Comparison of ENCODE assay signal across 26 cellular contexts in the genomic region with DNA sequence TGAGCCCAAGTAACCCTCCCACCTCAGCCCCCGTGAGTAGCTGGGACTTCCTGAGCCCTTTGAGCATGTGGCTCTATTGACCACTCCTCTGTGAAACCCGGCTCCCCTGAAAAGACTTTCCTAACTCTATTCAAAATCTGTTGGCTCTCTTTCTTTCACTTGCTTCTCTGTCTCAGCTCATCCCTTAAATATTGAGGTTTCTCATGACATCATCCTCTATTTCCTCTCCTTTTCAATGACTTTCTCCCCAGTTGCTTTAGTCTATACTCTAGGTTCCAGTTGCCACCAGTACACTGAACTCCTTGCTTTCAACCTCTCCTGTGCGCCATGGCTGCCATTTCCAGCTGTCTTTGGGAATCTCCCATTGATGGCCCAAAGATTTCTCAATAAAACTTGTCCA.
A peak's percentile ranks its signal among the peaks of the same experiment; 100 is the strongest.
DNase-seq lines count a peak whose midpoint lies in the region; ATAC-seq and TF ChIP-seq lines count a peak whose summit lies in the region.
"Had no signal": no experiment of that assay in that cellular context is flagged by ENCODE, and none has a peak within 500 bp of the region (broad histone marks: within the 10 kb centered on the region; RNA-seq: fewer than 3 reads in every experiment).

No MANE protein-coding gene starts in this region.

- H3K9me3 ChIP-seq in CD4-positive, alpha-beta T cell (ENCODE audit: control insufficient read depth, low read length), result no peaks in the 10 kb centered on the region
- no peaks in the 10 kb centered on the region for H3K9me3 ChIP-seq in naive thymus-derived CD4-positive, alpha-beta T cell (ENCODE audit: control insufficient read depth in 2 of 3, low read length in 3 of 3)
- H3K9me3 ChIP-seq: adrenal gland, Caco-2, gastroesophageal sphincter, lower lobe of right lung, neutrophil, stomach, transverse colon had no signal

- H3K9me3 Mint-ChIP-seq in T-helper 1 cell treated with Interleukin-12 subunit alpha and Interleukin-12 subunit beta and Interleukin-4 antibody, amounts not matched to agents 30 μg/mL and 1 μg/mL, for 36 hours, result peaks cover 9% of the 10 kb centered on the region
- H3K9me3 Mint-ChIP-seq in CD4-positive, alpha-beta T cell, result no peaks in the 10 kb centered on the region
- H3K9me3 Mint-ChIP-seq in activated T-helper 1 cell treated with anti-CD3 and anti-CD28 coated beads, Interleukin-12 subunit alpha, Interleukin-12 subunit beta, Interleukin-2, Interleukin-4 antibody, amounts not matched to agents 30 ng/mL and 10 ng/mL and 1 ng/mL, durations not matched to agents 14 hours and 24 hours and 36 hours, result no peaks in the 10 kb centered on the region
- H3K9me3 Mint-ChIP-seq in naive thymus-derived CD4-positive, alpha-beta T cell, result peaks cover 0 to 9% (median 0%) of the 10 kb centered on the region in 11 donors

- H3K36me3 Mint-ChIP-seq in T-helper 1 cell treated with Interleukin-12 subunit alpha and Interleukin-12 subunit beta and Interleukin-4 antibody, amounts not matched to agents 30 μg/mL and 1 μg/mL, for 36 hours (ENCODE audit: low read depth), result peaks cover 9% of the 10 kb centered on the region
- H3K36me3 Mint-ChIP-seq in CD4-positive, alpha-beta T cell (ENCODE audit: low read depth), result no peaks in the 10 kb centered on the region
- peaks cover 8% of the 10 kb centered on the region for H3K36me3 Mint-ChIP-seq in activated T-helper 1 cell treated with anti-CD3 and anti-CD28 coated beads, Interleukin-12 subunit alpha, Interleukin-12 subunit beta, Interleukin-2, Interleukin-4 antibody, amounts not matched to agents 30 ng/mL and 10 ng/mL and 1 ng/mL, durations not matched to agents 14 hours and 24 hours and 36 hours (ENCODE audit: low read depth)
- peaks cover 0 to 18% (median 3%) of the 10 kb centered on the region in 5 donors for H3K36me3 Mint-ChIP-seq in naive thymus-derived CD4-positive, alpha-beta T cell

- ATAC-seq in CD4-positive, alpha-beta T cell (ENCODE audit: poor library complexity), result no peak
- ATAC-seq in naive thymus-derived CD4-positive, alpha-beta T cell, result no peak
- ATAC-seq in GM21786 (IDR thresholded peaks at IDR 0.05; ENCODE audit: unreplicated experiment) (no peak), GM19035 (IDR thresholded peaks at IDR 0.05; ENCODE audit: unreplicated experiment) (no peak)
- ATAC-seq: gastroesophageal sphincter, lower lobe of right lung had no signal

- H3K36me3 ChIP-seq in naive thymus-derived CD4-positive, alpha-beta T cell (ENCODE audit: control insufficient read depth in 2 of 3, insufficient read depth in 3 of 3, low read length in 3 of 3), result no peaks in the 10 kb centered on the region
- H3K36me3 ChIP-seq: adrenal gland, gastroesophageal sphincter, lower lobe of right lung, neutrophil, stomach, transverse colon had no signal

- peaks cover 9 to 54% of the 10 kb centered on the region in 2 donors for H3K4me1 ChIP-seq in naive thymus-derived CD4-positive, alpha-beta T cell (ENCODE audit: control insufficient read depth in 2 of 2, insufficient read depth in 2 of 2, low read length in 2 of 2)
- H3K4me1 ChIP-seq: Caco-2 had no signal

- no peak overlapping the region for H3K4me3 ChIP-seq in naive thymus-derived CD4-positive, alpha-beta T cell (ENCODE audit: low read length)
- H3K4me3 ChIP-seq: adrenal gland, gastroesophageal sphincter, lower lobe of right lung, stomach, transverse colon had no signal

- intact Hi-C loops in CD4-positive, alpha-beta T cell (cut with DNase I, micrococcal nuclease), result no loop called here
- intact Hi-C loops in activated T-helper 1 cell treated with anti-CD3 and anti-CD28 coated beads, Interleukin-12 subunit alpha, Interleukin-12 subunit beta, Interleukin-2, Interleukin-4 antibody, amounts not matched to agents 30 ng/mL and 10 ng/mL and 1 ng/mL, durations not matched to agents 14 hours and 24 hours and 36 hours (cut with micrococcal nuclease), result no loop called here
- intact Hi-C loops in naive thymus-derived CD4-positive, alpha-beta T cell (cut with micrococcal nuclease), result no loop called here

- CTCF ChIA-PET in CD4-positive, alpha-beta T cell (lab: Charles Lee), result no interaction called here
- CTCF ChIA-PET in naive thymus-derived CD4-positive, alpha-beta T cell (lab: Charles Lee), result interaction anchor here (0.8 kb wide), 1 partner anchor 8 kb away, joined by 3 read pairs; no protein-coding TSS in a partner anchor

- no peaks in the 10 kb centered on the region for H3K27me3 Mint-ChIP-seq in T-helper 1 cell treated with Interleukin-12 subunit alpha and Interleukin-12 subunit beta and Interleukin-4 antibody, amounts not matched to agents 30 μg/mL and 1 μg/mL, for 36 hours (ENCODE audit: low read depth)
- H3K27me3 Mint-ChIP-seq in CD4-positive, alpha-beta T cell, result no peaks in the 10 kb centered on the region
- H3K27me3 Mint-ChIP-seq in activated T-helper 1 cell treated with anti-CD3 and anti-CD28 coated beads, Interleukin-12 subunit alpha, Interleukin-12 subunit beta, Interleukin-2, Interleukin-4 antibody, amounts not matched to agents 30 ng/mL and 10 ng/mL and 1 ng/mL, durations not matched to agents 14 hours and 24 hours and 36 hours (ENCODE audit: insufficient read depth), result no peaks in the 10 kb centered on the region
- no peaks in the 10 kb centered on the region for H3K27me3 Mint-ChIP-seq in naive thymus-derived CD4-positive, alpha-beta T cell
- H3K27me3 Mint-ChIP-seq: activated CD4-positive, alpha-beta T cell treated with anti-CD3 and anti-CD28 coated beads, Interleukin-2, amount 10 ng/mL, durations not matched to agents 7 days and 5 days had no signal

- no peak for DNase-seq in T-helper 1 cell
- no peak for DNase-seq in CD4-positive, alpha-beta T cell
- DNase-seq in activated T-helper 1 cell treated with anti-CD3 and anti-CD28 coated beads, Interleukin-12 subunit alpha, Interleukin-12 subunit beta, Interleukin-2, Interleukin-4 antibody, amounts not matched to agents 30 ng/mL and 10 ng/mL and 1 ng/mL, durations not matched to agents 14 hours and 24 hours and 36 hours (ENCODE audit: low spot score), result no peak
- DNase-seq in naive thymus-derived CD4-positive, alpha-beta T cell, result no peak
- DNase-seq in stimulated activated naive CD4-positive, alpha-beta T cell (lab: John Stamatoyannopoulos, UW), result no peak
- DNase-seq: activated CD4-positive, alpha-beta T cell treated with anti-CD3 and anti-CD28 coated beads, Interleukin-2, amount 10 ng/mL, durations not matched to agents 7 days and 5 days; activated T-cell treated with anti-CD3 and anti-CD28 coated beads, Interleukin-2, amount 50 U/mL, for 1 hour; adrenal gland; Caco-2; kidney; lower lobe of right lung; NCI-H1092; NCI-H2029; NCI-H345; SHP77 treated with DMSO at 0.1 percent for 48 hours; small intestine; stimulated activated CD4-positive, alpha-beta T cell treated with anti-CD3 and anti-CD28 coated beads, Interleukin-2, amount 100 ng/mL, for 24 hours; stomach; transverse colon had no signal

- POLR2A ChIA-PET in CD4-positive, alpha-beta T cell (lab: Charles Lee), result interaction anchor here (1.0 to 1.9 kb wide), 3 partner anchors 9 to 87 kb away, joined by 4 to 8 read pairs (median 4); no protein-coding TSS in a partner anchor
- POLR2A ChIA-PET in naive thymus-derived CD4-positive, alpha-beta T cell (lab: Charles Lee), result interaction anchor here (0.7 to 12.9 kb wide), 4 partner anchors 8 to 80 kb away, joined by 3 to 215 read pairs (median 11); a partner anchor contains a TSS

- no peaks in the 10 kb centered on the region for H3K27me3 ChIP-seq in CD4-positive, alpha-beta T cell (ENCODE audit: control insufficient read depth, insufficient read depth, low read length)
- no peaks in the 10 kb centered on the region for H3K27me3 ChIP-seq in naive thymus-derived CD4-positive, alpha-beta T cell (ENCODE audit: control insufficient read depth in 2 of 2, insufficient read depth in 2 of 2, low read length in 2 of 2)
- H3K27me3 ChIP-seq: adrenal gland, gastroesophageal sphincter, neutrophil, stomach, transverse colon had no signal

- peak overlapping the region; percentile 67 for H3K27ac Mint-ChIP-seq in T-helper 1 cell treated with Interleukin-12 subunit alpha and Interleukin-12 subunit beta and Interleukin-4 antibody, amounts not matched to agents 30 μg/mL and 1 μg/mL, for 36 hours
- peak overlapping the region; percentile 40 for H3K27ac Mint-ChIP-seq in CD4-positive, alpha-beta T cell
- H3K27ac Mint-ChIP-seq in activated T-helper 1 cell treated with anti-CD3 and anti-CD28 coated beads, Interleukin-12 subunit alpha, Interleukin-12 subunit beta, Interleukin-2, Interleukin-4 antibody, amounts not matched to agents 30 ng/mL and 10 ng/mL and 1 ng/mL, durations not matched to agents 14 hours and 24 hours and 36 hours, result peak overlapping the region; percentile 45
- H3K27ac Mint-ChIP-seq in naive thymus-derived CD4-positive, alpha-beta T cell, result peak overlapping the region; percentile 4 to 85 (median 53)
- H3K27ac Mint-ChIP-seq: activated CD4-positive, alpha-beta T cell treated with anti-CD3 and anti-CD28 coated beads, Interleukin-2, amount 10 ng/mL, durations not matched to agents 7 days and 5 days had no signal

- H3K27ac ChIP-seq in CD4-positive, alpha-beta T cell (ENCODE audit: low read depth, low read length), result no peak overlapping the region
- no peak overlapping the region for H3K27ac ChIP-seq in naive thymus-derived CD4-positive, alpha-beta T cell (ENCODE audit: low read depth, low read length)
- H3K27ac ChIP-seq: 22Rv1, adrenal gland, gastroesophageal sphincter, HL-60, stomach, transverse colon had no signal

- H3K4me1 Mint-ChIP-seq in T-helper 1 cell treated with Interleukin-12 subunit alpha and Interleukin-12 subunit beta and Interleukin-4 antibody, amounts not matched to agents 30 μg/mL and 1 μg/mL, for 36 hours (ENCODE audit: low read depth), result peaks cover 48% of the 10 kb centered on the region
- H3K4me1 Mint-ChIP-seq in CD4-positive, alpha-beta T cell (ENCODE audit: low read depth), result peaks cover 76% of the 10 kb centered on the region
- H3K4me1 Mint-ChIP-seq in activated T-helper 1 cell treated with anti-CD3 and anti-CD28 coated beads, Interleukin-12 subunit alpha, Interleukin-12 subunit beta, Interleukin-2, Interleukin-4 antibody, amounts not matched to agents 30 ng/mL and 10 ng/mL and 1 ng/mL, durations not matched to agents 14 hours and 24 hours and 36 hours (ENCODE audit: low read depth), result peaks cover 63% of the 10 kb centered on the region
- peaks cover 38 to 81% (median 76%) of the 10 kb centered on the region in 7 donors for H3K4me1 Mint-ChIP-seq in naive thymus-derived CD4-positive, alpha-beta T cell

- peak overlapping the region; percentile 5 for H3K4me3 Mint-ChIP-seq in T-helper 1 cell treated with Interleukin-12 subunit alpha and Interleukin-12 subunit beta and Interleukin-4 antibody, amounts not matched to agents 30 μg/mL and 1 μg/mL, for 36 hours
- H3K4me3 Mint-ChIP-seq in CD4-positive, alpha-beta T cell, result peak overlapping the region; percentile 1
- H3K4me3 Mint-ChIP-seq in activated T-helper 1 cell treated with anti-CD3 and anti-CD28 coated beads, Interleukin-12 subunit alpha, Interleukin-12 subunit beta, Interleukin-2, Interleukin-4 antibody, amounts not matched to agents 30 ng/mL and 10 ng/mL and 1 ng/mL, durations not matched to agents 14 hours and 24 hours and 36 hours, result no peak overlapping the region
- peak overlapping the region; percentile 0 to 73 (median 32) for H3K4me3 Mint-ChIP-seq in naive thymus-derived CD4-positive, alpha-beta T cell
- H3K4me3 Mint-ChIP-seq: activated CD4-positive, alpha-beta T cell treated with anti-CD3 and anti-CD28 coated beads, Interleukin-2, amount 10 ng/mL, durations not matched to agents 7 days and 5 days had no signal

- no peak for TF ChIP-seq CTCF in CD4-positive, alpha-beta T cell (IDR thresholded peaks at IDR 0.05)
